ENCODE assay signal across 8 cellular contexts in the genomic region with DNA sequence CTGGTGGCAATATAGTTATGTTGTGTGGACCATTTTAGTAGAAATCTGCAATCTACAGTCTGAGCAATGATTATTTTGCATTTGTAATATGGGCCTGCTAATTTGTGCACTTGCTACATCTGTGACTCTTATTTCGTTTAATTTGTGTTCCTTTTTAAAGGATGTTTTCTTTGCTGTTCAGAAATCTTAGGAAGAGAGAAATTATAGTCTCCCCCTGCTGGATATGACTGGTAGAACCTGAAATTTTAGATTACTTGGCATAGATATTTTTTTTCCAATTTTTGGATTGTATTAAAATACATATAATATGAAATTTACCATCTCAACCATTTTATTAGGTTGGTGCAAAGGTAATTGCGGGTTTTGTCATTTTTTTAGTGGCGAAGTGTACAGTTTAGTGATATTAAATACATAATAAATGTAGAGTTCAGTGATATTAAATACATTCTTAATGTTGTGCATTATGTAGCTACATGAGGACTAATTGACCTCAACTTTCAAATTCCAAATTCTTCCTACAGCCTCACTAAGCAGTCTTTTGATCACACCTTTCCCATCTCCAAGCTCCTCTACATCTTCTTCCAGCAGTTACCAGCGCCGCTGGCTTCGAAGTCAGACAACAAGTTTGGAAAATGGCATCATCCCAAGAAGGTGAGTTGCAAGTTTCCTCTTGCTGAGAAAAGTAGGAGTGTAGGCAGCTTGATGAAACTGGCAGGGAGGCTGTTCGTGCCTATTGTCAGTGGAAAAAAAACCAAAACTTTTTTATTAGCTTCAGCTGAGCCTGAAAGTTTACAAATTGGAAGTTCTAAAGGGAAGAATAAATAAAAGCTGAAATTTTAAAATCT.
DNase-seq lines count a peak whose midpoint lies in the region; ATAC-seq, FAIRE-seq and TF ChIP-seq lines count a peak whose summit lies in the region.

No MANE protein-coding gene starts in this region.

- intact Hi-C loops in K562 (cut with micrococcal nuclease): loop anchor here (1.0 to 5.0 kb wide), 2 partner anchors 121 to 589 kb away; no protein-coding TSS in a partner anchor

- H3K9me1 ChIP-seq in K562 (ENCODE audit: control insufficient read depth, insufficient read depth, low read length): no peaks in the 10 kb centered on the region

- POLR2A ChIA-PET in K562 (lab: Yijun Ruan, JAX): interaction anchor here (1.6 kb wide), 1 partner anchor 12 kb away, joined by 5 read pairs; no protein-coding TSS in a partner anchor

- H2AFZ ChIP-seq in K562 (ENCODE audit: low read depth, low read length): no peak overlapping the region

- H3K27me3 ChIP-seq in K562 (ENCODE audit: control insufficient read depth in 2 of 2, insufficient read depth in 2 of 2, low read length in 2 of 2): no peaks in the 10 kb centered on the region

- BruUV-seq in K562 (replicated peaks; lab: Mats Ljungman, UMichigan): no TSS peak

- peak; percentile 80 for FAIRE-seq in K562 (lab: Jason Lieb, UNC)

- 43% methylated on average over 7 of the region's 7 CpGs for WGBS in K562 (ENCODE audit: insufficient coverage, low coverage, missing lambda C conversion rate)

- no peak overlapping the region for H3K9ac ChIP-seq in K562 (ENCODE audit: insufficient read depth in 1 of 2, low read depth in 2 of 2, low read length in 2 of 2)

- TF ChIP-seq EP300 in K562 (IDR thresholded peaks at IDR 0.05; ENCODE audit: low read length): no peak

- no peak overlapping the region for H3K4me2 ChIP-seq in K562 (ENCODE audit: insufficient read depth, low read length)

- H3K27ac ChIP-seq in K562 (ENCODE audit: extremely low read depth, low read depth, low read length): no peak overlapping the region

- CTCF ChIA-PET in K562 (lab: Yijun Ruan, JAX; ENCODE audit: low intra/inter-chr PET ratio): interaction anchor here (0.6 to 2.7 kb wide), 8 partner anchors 70 to 604 kb away, joined by 3 to 20 read pairs (median 4); no protein-coding TSS in a partner anchor

- in situ Hi-C loops in K562 (cut with MboI): loop anchor here (10.0 kb wide), 1 partner anchor 594 kb away; no protein-coding TSS in a partner anchor

- H3K79me2 ChIP-seq in K562 (ENCODE audit: control insufficient read depth, insufficient read depth, low read length): no peaks in the 10 kb centered on the region

- 0 out of 3 replicates have a peak, but pooled peaks cover 3% of the 10 kb centered on the region for H3K36me3 ChIP-seq in K562 (ENCODE audit: control insufficient read depth, insufficient read depth, low read length)

- H3K4me3 ChIP-seq in K562: no peak overlapping the region

- peak; percentile 71 to 81 for TF ChIP-seq RAD21 in K562 (CRISPR knock-in tag; conservative IDR thresholded peaks at IDR 0.05 in 1 of 2, IDR thresholded peaks at IDR 0.05 in 1 of 2)

- no peaks in the 10 kb centered on the region for H4K20me1 ChIP-seq in K562 (replicated peaks; ENCODE audit: control insufficient read depth, insufficient read depth, low read length)

- peak; percentile 45; the same call in 1 of the 3 replicates for ATAC-seq in K562
- no peak for ATAC-seq in GM18511 (IDR thresholded peaks at IDR 0.05; ENCODE audit: unreplicated experiment)
- ATAC-seq in GM19397 (IDR thresholded peaks at IDR 0.05; ENCODE audit: unreplicated experiment): no peak

- peak; percentile 37 to 69 (median 52); a peak in 4 of 6 replicates for TF ChIP-seq CTCF in K562 (IDR thresholded peaks at IDR 0.05 in 2 of 3, conservative IDR thresholded peaks at IDR 0.05 in 1 of 3; ENCODE audit: insufficient read depth in 2 of 3, low read depth in 1 of 3, low read length in 3 of 3)

- H3K4me1 ChIP-seq in K562 (replicated peaks in 1 of 2; ENCODE audit: control insufficient read depth in 2 of 2, insufficient read depth in 2 of 2, low read length in 2 of 2): no peaks in the 10 kb centered on the region; a peak in 1 of 5 replicates

- TF ChIP-seq POLR2A in K562 (conservative IDR thresholded peaks at IDR 0.05): no peak

- no peaks in the 10 kb centered on the region for H3K9me3 ChIP-seq in K562 (replicated peaks; ENCODE audit: control insufficient read depth, insufficient read depth, low read depth, low read length)

- DNase-seq in DMS 273 (lab: John Stamatoyannopoulos, UW; ENCODE audit: unreplicated experiment) (peak; percentile 44), DMS 273 treated with DMSO at 0.1 percent for 48 hours (lab: John Stamatoyannopoulos, UW) (no peak), Kasumi-1 (lab: John Stamatoyannopoulos, UW) (peak; percentile 36 to 44), K562 (ENCODE audit: extremely low read depth in 1 of 4, low spot score in 3 of 4) (peak; percentile 24 to 38 (median 32)), left kidney (ENCODE audit: low read depth, low spot score) (peak; percentile 48)
- no peak for DNase-seq in activated effector memory CD4-positive, alpha-beta T cell treated with Interleukin-2 at 50 U/mL for 16 hours

TF ChIP-seq in K562, 482 proteins besides CTCF, POLR2A, EP300 and RAD21:
- TF ChIP-seq NBN (IDR thresholded peaks at IDR 0.05; ENCODE audit: low read depth) (no peak), LCOR (CRISPR knock-in tag; IDR thresholded peaks at IDR 0.05) (no peak), RBM14 (IDR thresholded peaks at IDR 0.05; ENCODE audit: borderline replicate concordance, insufficient read depth, low read depth, low read length) (no peak), MECOM (CRISPR knock-in tag; IDR thresholded peaks at IDR 0.05) (no peak), SMC3 (conservative IDR thresholded peaks at IDR 0.05; ENCODE audit: insufficient read depth, low read depth, low read length) (0 out of 2 replicates have a peak, but pooled peaks have one; percentile 41), SIRT6 (IDR thresholded peaks at IDR 0.05; ENCODE audit: low read depth, low read length) (no peak), BRCA1 (IDR thresholded peaks at IDR 0.05) (no peak), BRCA1 (CRISPR knock-in tag; IDR thresholded peaks at IDR 0.05) (no peak), SLC30A9 (CRISPR knock-in tag; IDR thresholded peaks at IDR 0.05) (no peak), NFIX (CRISPR knock-in tag; IDR thresholded peaks at IDR 0.05; ENCODE audit: low read depth) (no peak), SRF (CRISPR knock-in tag; IDR thresholded peaks at IDR 0.05) (no peak), DACH1 (IDR thresholded peaks at IDR 0.05; ENCODE audit: partially characterized antibody) (no peak), HMGN3 (IDR thresholded peaks at IDR 0.05; ENCODE audit: borderline replicate concordance, extremely low read depth, insufficient read length, low read depth, low read length) (no peak), ZNF316 (IDR thresholded peaks at IDR 0.05) (0 out of 2 replicates have a peak, but pooled peaks have one; percentile 39), ZFP30 (CRISPR knock-in tag; IDR thresholded peaks at IDR 0.05; ENCODE audit: borderline replicate concordance) (no peak), FOXM1 (IDR thresholded peaks at IDR 0.05; ENCODE audit: low read depth) (no peak), FOXM1 (CRISPR knock-in tag; IDR thresholded peaks at IDR 0.05; ENCODE audit: low read depth) (no peak), ZNF184 (CRISPR knock-in tag; IDR thresholded peaks at IDR 0.05) (no peak), ZZZ3 (IDR thresholded peaks at IDR 0.05) (0 out of 2 replicates have a peak, but pooled peaks have one; percentile 57), ATF7 (IDR thresholded peaks at IDR 0.05) (no peak)
- TF ChIP-seq, protein P1, sequence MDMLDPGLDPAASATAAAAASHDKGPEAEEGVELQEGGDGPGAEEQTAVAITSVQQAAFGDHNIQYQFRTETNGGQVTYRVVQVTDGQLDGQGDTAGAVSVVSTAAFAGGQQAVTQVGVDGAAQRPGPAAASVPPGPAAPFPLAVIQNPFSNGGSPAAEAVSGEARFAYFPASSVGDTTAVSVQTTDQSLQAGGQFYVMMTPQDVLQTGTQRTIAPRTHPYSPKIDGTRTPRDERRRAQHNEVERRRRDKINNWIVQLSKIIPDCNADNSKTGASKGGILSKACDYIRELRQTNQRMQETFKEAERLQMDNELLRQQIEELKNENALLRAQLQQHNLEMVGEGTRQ (CRISPR knock-in tag; IDR thresholded peaks at IDR 0.05): no peak
- TF ChIP-seq, protein P2, sequence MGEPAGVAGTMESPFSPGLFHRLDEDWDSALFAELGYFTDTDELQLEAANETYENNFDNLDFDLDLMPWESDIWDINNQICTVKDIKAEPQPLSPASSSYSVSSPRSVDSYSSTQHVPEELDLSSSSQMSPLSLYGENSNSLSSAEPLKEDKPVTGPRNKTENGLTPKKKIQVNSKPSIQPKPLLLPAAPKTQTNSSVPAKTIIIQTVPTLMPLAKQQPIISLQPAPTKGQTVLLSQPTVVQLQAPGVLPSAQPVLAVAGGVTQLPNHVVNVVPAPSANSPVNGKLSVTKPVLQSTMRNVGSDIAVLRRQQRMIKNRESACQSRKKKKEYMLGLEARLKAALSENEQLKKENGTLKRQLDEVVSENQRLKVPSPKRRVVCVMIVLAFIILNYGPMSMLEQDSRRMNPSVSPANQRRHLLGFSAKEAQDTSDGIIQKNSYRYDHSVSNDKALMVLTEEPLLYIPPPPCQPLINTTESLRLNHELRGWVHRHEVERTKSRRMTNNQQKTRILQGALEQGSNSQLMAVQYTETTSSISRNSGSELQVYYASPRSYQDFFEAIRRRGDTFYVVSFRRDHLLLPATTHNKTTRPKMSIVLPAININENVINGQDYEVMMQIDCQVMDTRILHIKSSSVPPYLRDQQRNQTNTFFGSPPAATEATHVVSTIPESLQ (CRISPR knock-in tag; IDR thresholded peaks at IDR 0.05): no peak

Comparison
In these comparisons a context has a peak if more than half of its experiments do, and no peak if none do; other contexts are left out.
1. DNase-seq: peak in DMS 273 (single experiment), Kasumi-1 (2 of 2), K562 (4 of 4) and left kidney (single experiment); none in DMS 273 treated with DMSO at 0.1 percent for 48 hours (single experiment) and activated effector memory CD4-positive, alpha-beta T cell treated with Interleukin-2 at 50 U/mL for 16 hours (single experiment).